ENCODE assay signal across 26 cellular contexts in the genomic region with DNA sequence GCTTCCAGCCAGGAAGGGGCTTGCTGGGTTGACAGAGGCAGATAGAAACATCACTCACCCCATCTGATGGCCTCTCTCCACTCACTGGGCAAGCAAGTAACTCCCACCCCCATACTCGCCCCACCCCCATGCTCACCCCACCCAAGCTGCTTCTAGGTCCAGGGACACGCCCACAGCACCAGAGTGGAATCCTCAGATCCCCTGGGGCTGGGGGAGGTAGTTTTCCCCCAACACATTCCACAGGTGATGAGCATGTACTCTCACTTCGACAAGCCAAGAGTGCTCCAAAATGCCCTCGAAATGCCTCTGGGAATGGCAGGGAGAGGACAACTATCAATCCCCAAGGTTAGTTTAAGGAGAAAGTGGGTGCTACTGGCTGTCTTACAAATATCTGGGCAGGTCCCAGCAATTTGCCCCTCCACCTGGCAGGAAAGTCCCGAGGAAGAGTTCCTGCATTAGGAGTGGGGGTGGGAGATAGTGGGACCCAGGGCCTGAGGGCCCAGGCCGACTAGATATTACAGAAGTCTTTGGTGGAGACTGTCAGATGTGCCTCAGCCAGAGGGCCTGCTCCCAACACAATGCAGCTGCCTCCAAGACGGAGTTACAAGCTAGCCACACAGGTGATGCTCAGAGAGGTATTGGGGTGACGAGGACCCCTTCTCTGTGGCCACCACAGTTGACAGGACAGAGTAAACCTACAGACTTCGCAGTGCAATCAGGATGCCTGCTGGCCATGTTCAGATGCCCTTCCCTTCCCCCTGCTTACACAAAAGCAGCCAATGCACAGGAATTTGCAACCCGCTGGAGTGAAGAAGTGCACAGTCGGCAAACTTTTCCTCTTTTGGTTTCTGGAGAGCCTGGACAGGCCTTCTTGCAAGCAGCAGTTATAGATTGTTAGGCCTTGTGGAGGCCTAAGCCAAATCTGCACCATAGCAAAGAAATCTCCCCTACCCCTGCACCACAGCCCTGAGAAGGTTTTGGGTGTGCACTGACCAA. TPM values are rescaled to one million over a fixed set of nuclear protein-coding genes. Genes with fewer than 3 reads are reported as not detected.
DNase-seq lines count a peak whose midpoint lies in the region; ATAC-seq and TF ChIP-seq lines count a peak whose summit lies in the region.
"Had no signal": no experiment of that assay in that cellular context is flagged by ENCODE, and none has a peak within 500 bp of the region (broad histone marks: within the 10 kb centered on the region; RNA-seq: fewer than 3 reads in every experiment).

No MANE protein-coding gene starts in this region.

- CTCF ChIA-PET in CD8-positive, alpha-beta memory T cell (lab: Charles Lee) = no interaction called here

- POLR2A ChIA-PET in CD8-positive, alpha-beta memory T cell (lab: Charles Lee) = no interaction called here

- H3K4me3 ChIP-seq in Peyer's patch (no peak overlapping the region), sigmoid colon (no peak overlapping the region)
- H3K4me3 ChIP-seq in CD8-positive, alpha-beta memory T cell (ENCODE audit: low read length) = no peak overlapping the region
- H3K4me3 ChIP-seq: HAP-1 had no signal

- H3K4me1 ChIP-seq in Peyer's patch = peaks cover 0 to 32% (median 8%) of the 10 kb centered on the region in 4 donors
- H3K4me1 ChIP-seq in sigmoid colon = peaks cover 0 to 41% (median 33%) of the 10 kb centered on the region in 4 donors
- peaks cover 5% of the 10 kb centered on the region for H3K4me1 ChIP-seq in CD8-positive, alpha-beta memory T cell (ENCODE audit: insufficient read depth, low read length)
- H3K4me1 ChIP-seq: foreskin keratinocyte had no signal

- no peak for ATAC-seq in HG02798 (IDR thresholded peaks at IDR 0.05; ENCODE audit: poor library complexity, unreplicated experiment)
- ATAC-seq in stimulated activated effector memory CD8-positive, alpha-beta T cell treated with anti-CD3 and anti-CD28 coated beads, Interleukin-12 subunit alpha, Interleukin-12 subunit beta, amount 100 ng/mL, for 72 hours = no peak
- ATAC-seq: foreskin keratinocyte, left colon, PC-3 had no signal

- no peak for TF ChIP-seq EP300 in sigmoid colon (IDR thresholded peaks at IDR 0.05)

- peaks cover 46% of the 10 kb centered on the region for H3K27me3 Mint-ChIP-seq in activated naive CD8-positive, alpha-beta T cell
- H3K27me3 Mint-ChIP-seq in activated naive CD8-positive, alpha-beta T cell treated with anti-CD3 and anti-CD28 coated beads for 36 hours = peaks cover 85% of the 10 kb centered on the region
- peaks cover 57 to 79% of the 10 kb centered on the region in 2 donors for H3K27me3 Mint-ChIP-seq in CD8-positive, alpha-beta memory T cell

- no peak for DNase-seq in activated naive CD8-positive, alpha-beta T cell treated with anti-CD3 and anti-CD28 coated beads for 36 hours
- DNase-seq in Peyer's patch (peak in 2 of 3 donors; percentile 32 to 33), mesenteric fat pad (ENCODE audit: low spot score) (peak; percentile 79), sigmoid colon (peak; percentile 19)
- DNase-seq in CD8-positive, alpha-beta memory T cell = no peak
- no peak for DNase-seq in stimulated activated effector memory CD8-positive, alpha-beta T cell treated with anti-CD3 and anti-CD28 coated beads, Interleukin-12 subunit alpha, Interleukin-12 subunit beta, amount 100 ng/mL, for 72 hours (ENCODE audit: low spot score in 2 of 2)
- DNase-seq: activated CD4-positive, alpha-beta memory T cell treated with anti-CD3 and anti-CD28 coated beads for 36 hours; cortex of kidney; foreskin keratinocyte; NCI-H1092; NCI-H187 treated with DMSO at 0.1 percent for 48 hours; NCI-H2171 treated with DMSO at 0.1 percent for 48 hours; NCI-H510A treated with DMSO at 0.1 percent for 48 hours; SHP77 treated with DMSO at 0.1 percent for 48 hours; trophoblast cell had no signal

- intact Hi-C loops in sigmoid colon (cut with DNase I) = loop anchor here (10.0 kb wide), 1 partner anchor 262 kb away; no protein-coding TSS in a partner anchor

- 87 to 91% methylated on average over 11 of the region's 11 CpGs for WGBS in sigmoid colon, 2 donors

- H3K9me3 Mint-ChIP-seq in activated naive CD8-positive, alpha-beta T cell (ENCODE audit: low read depth) = no peaks in the 10 kb centered on the region
- no peaks in the 10 kb centered on the region for H3K9me3 Mint-ChIP-seq in activated naive CD8-positive, alpha-beta T cell treated with anti-CD3 and anti-CD28 coated beads for 36 hours
- H3K9me3 Mint-ChIP-seq in CD8-positive, alpha-beta memory T cell = no peaks in the 10 kb centered on the region
- no peaks in the 10 kb centered on the region for H3K9me3 Mint-ChIP-seq in stimulated activated effector memory CD8-positive, alpha-beta T cell treated with anti-CD3 and anti-CD28 coated beads, Interleukin-12 subunit alpha, Interleukin-12 subunit beta, amount 100 ng/mL, for 72 hours
- H3K9me3 Mint-ChIP-seq: activated CD4-positive, alpha-beta memory T cell treated with anti-CD3 and anti-CD28 coated beads for 36 hours had no signal

- H3K4me1 Mint-ChIP-seq in activated naive CD8-positive, alpha-beta T cell (ENCODE audit: low read depth) = peaks cover 7% of the 10 kb centered on the region
- H3K4me1 Mint-ChIP-seq in activated naive CD8-positive, alpha-beta T cell treated with anti-CD3 and anti-CD28 coated beads for 36 hours = peaks cover 11% of the 10 kb centered on the region
- H3K4me1 Mint-ChIP-seq in CD8-positive, alpha-beta memory T cell = peaks cover 11 to 26% (median 12%) of the 10 kb centered on the region in 3 donors
- H3K4me1 Mint-ChIP-seq in stimulated activated effector memory CD8-positive, alpha-beta T cell treated with anti-CD3 and anti-CD28 coated beads, Interleukin-12 subunit alpha, Interleukin-12 subunit beta, amount 100 ng/mL, for 72 hours = peaks cover 10% of the 10 kb centered on the region

- H3K36me3 Mint-ChIP-seq in activated naive CD8-positive, alpha-beta T cell = no peaks in the 10 kb centered on the region
- no peaks in the 10 kb centered on the region for H3K36me3 Mint-ChIP-seq in activated naive CD8-positive, alpha-beta T cell treated with anti-CD3 and anti-CD28 coated beads for 36 hours
- H3K36me3 Mint-ChIP-seq in CD8-positive, alpha-beta memory T cell = no peaks in the 10 kb centered on the region
- H3K36me3 Mint-ChIP-seq in stimulated activated effector memory CD8-positive, alpha-beta T cell treated with anti-CD3 and anti-CD28 coated beads, Interleukin-12 subunit alpha, Interleukin-12 subunit beta, amount 100 ng/mL, for 72 hours = no peaks in the 10 kb centered on the region
- H3K36me3 Mint-ChIP-seq: activated CD4-positive, alpha-beta memory T cell treated with anti-CD3 and anti-CD28 coated beads for 36 hours had no signal

- H3K36me3 ChIP-seq in Peyer's patch = no peaks in the 10 kb centered on the region
- no peaks in the 10 kb centered on the region for H3K36me3 ChIP-seq in sigmoid colon
- no peaks in the 10 kb centered on the region for H3K36me3 ChIP-seq in CD8-positive, alpha-beta memory T cell (ENCODE audit: insufficient read depth, low read length)
- H3K36me3 ChIP-seq: BLaER1 treated with 17β-estradiol and CSF1 and Interleukin-3, amounts not matched to agents 10 nM and 100 nM; esophagus muscularis mucosa; HAP-1 had no signal

- H3K9me3 ChIP-seq in Peyer's patch (no peaks in the 10 kb centered on the region), sigmoid colon (no peaks in the 10 kb centered on the region)
- no peaks in the 10 kb centered on the region for H3K9me3 ChIP-seq in CD8-positive, alpha-beta memory T cell (ENCODE audit: low read length)
- H3K9me3 ChIP-seq: BLaER1 treated with 17β-estradiol and CSF1 and Interleukin-3, amounts not matched to agents 10 nM and 100 nM; esophagus muscularis mucosa; HAP-1 had no signal

- H3K4me3 Mint-ChIP-seq in activated naive CD8-positive, alpha-beta T cell = peak overlapping the region; percentile 55
- H3K4me3 Mint-ChIP-seq in activated naive CD8-positive, alpha-beta T cell treated with anti-CD3 and anti-CD28 coated beads for 36 hours = no peak overlapping the region
- H3K4me3 Mint-ChIP-seq in CD8-positive, alpha-beta memory T cell = peak overlapping the region in 2 of 7 donors; percentile 1 to 35
- H3K4me3 Mint-ChIP-seq in stimulated activated effector memory CD8-positive, alpha-beta T cell treated with anti-CD3 and anti-CD28 coated beads, Interleukin-12 subunit alpha, Interleukin-12 subunit beta, amount 100 ng/mL, for 72 hours = no peak overlapping the region
- H3K4me3 Mint-ChIP-seq: activated CD4-positive, alpha-beta memory T cell treated with anti-CD3 and anti-CD28 coated beads for 36 hours had no signal

- H3K27ac ChIP-seq in Peyer's patch = no peak overlapping the region
- H3K27ac ChIP-seq in sigmoid colon = no peak overlapping the region
- H3K27ac ChIP-seq in CD8-positive, alpha-beta memory T cell (ENCODE audit: low read depth, low read length) = no peak overlapping the region
- H3K27ac ChIP-seq: BLaER1 treated with 17β-estradiol and CSF1 and Interleukin-3, amounts not matched to agents 10 nM and 100 nM; esophagus muscularis mucosa; foreskin keratinocyte had no signal

- TF ChIP-seq POLR2A in Peyer's patch (IDR thresholded peaks at IDR 0.05) (no peak), sigmoid colon (IDR thresholded peaks at IDR 0.05) (no peak)

- TF ChIP-seq CTCF in Peyer's patch (IDR thresholded peaks at IDR 0.05) (no peak), sigmoid colon (IDR thresholded peaks at IDR 0.05) (no peak)

- H3K27me3 ChIP-seq in Peyer's patch (peaks cover 0 to 44% of the 10 kb centered on the region in 2 donors), sigmoid colon (peaks cover 16 to 71% (median 51%) of the 10 kb centered on the region in 3 donors)
- H3K27me3 ChIP-seq in CD8-positive, alpha-beta memory T cell (ENCODE audit: insufficient read depth, low read length, poor library complexity, severe bottlenecking) = peaks cover 18% of the 10 kb centered on the region

- H3K27ac Mint-ChIP-seq in activated naive CD8-positive, alpha-beta T cell = no peak overlapping the region
- H3K27ac Mint-ChIP-seq in activated naive CD8-positive, alpha-beta T cell treated with anti-CD3 and anti-CD28 coated beads for 36 hours = no peak overlapping the region
- H3K27ac Mint-ChIP-seq in CD8-positive, alpha-beta memory T cell = no peak overlapping the region
- H3K27ac Mint-ChIP-seq in stimulated activated effector memory CD8-positive, alpha-beta T cell treated with anti-CD3 and anti-CD28 coated beads, Interleukin-12 subunit alpha, Interleukin-12 subunit beta, amount 100 ng/mL, for 72 hours = no peak overlapping the region
- H3K27ac Mint-ChIP-seq: activated CD4-positive, alpha-beta memory T cell treated with anti-CD3 and anti-CD28 coated beads for 36 hours had no signal

RNA-seq across cellular contexts. Expression of a gene that starts 2.9 kb away (rescaled TPM):
- not detected for total RNA-seq in activated naive CD8-positive, alpha-beta T cell treated with anti-CD3 and anti-CD28 coated beads for 36 hours
- total RNA-seq in Peyer's patch (not detected), mesenteric fat pad (not detected), sigmoid colon (1 to 10 TPM in 1 of 4 donors, under 1 TPM in 1, not detected in 2; 0.66 to 1.8 TPM)
- polyA plus RNA-seq in sigmoid colon = under 1 TPM in 1 of 3 donors, not detected in 2; 0.04 TPM
- total RNA-seq in CD8-positive, alpha-beta memory T cell = not detected
- 0.29 TPM for polyA plus RNA-seq in CD8-positive, alpha-beta memory T cell
- total RNA-seq: activated CD4-positive, alpha-beta memory T cell treated with anti-CD3 and anti-CD28 coated beads for 36 hours; Calu3; Daoy; foreskin keratinocyte; left colon; omental fat pad had no signal
- polyA plus RNA-seq: AG04450, foreskin keratinocyte had no signal

Comparison
In these comparisons a context has a peak if more than half of its experiments do, and no peak if none do; other contexts are left out.
1. DNase-seq: peak in Peyer's patch (2 of 3), mesenteric fat pad (single experiment) and sigmoid colon (single experiment); none in activated naive CD8-positive, alpha-beta T cell treated with anti-CD3 and anti-CD28 coated beads for 36 hours (single experiment), CD8-positive, alpha-beta memory T cell (0 of 5) and stimulated activated effector memory CD8-positive, alpha-beta T cell treated with anti-CD3 and anti-CD28 coated beads, Interleukin-12 subunit alpha, Interleukin-12 subunit beta, amount 100 ng/mL, for 72 hours (0 of 2).